Comparison of ENCODE assay signal across 8 cellular contexts in genomic region chr2:201158111-201158929, GRCh38. TPM values are rescaled to one million over a fixed set of nuclear protein-coding genes. Genes with fewer than 3 reads are reported as not detected.
A peak's percentile ranks its signal among the peaks of the same experiment; 100 is the strongest.
DNase-seq lines count a peak whose midpoint lies in the region; ATAC-seq, FAIRE-seq and TF ChIP-seq lines count a peak whose summit lies in the region.

No MANE protein-coding gene starts in this region.

- H3K4me3 ChIP-seq in CD8-positive, alpha-beta T cell (ENCODE audit: low read depth, low read length), result no peak overlapping the region
- no peak overlapping the region for H3K4me3 ChIP-seq in WI38 (ENCODE audit: low read depth, low read length)
- no peak overlapping the region for H3K4me3 ChIP-seq in H1 (ENCODE audit: extremely low read depth in 1 of 4, insufficient read depth in 2 of 4, low read depth in 3 of 4, low read length in 4 of 4)
- no peak overlapping the region for H3K4me3 ChIP-seq in mesendoderm (ENCODE audit: low read length)
- no peak overlapping the region for H3K4me3 ChIP-seq in thoracic aorta

- no peaks in the 10 kb centered on the region for H3K23me2 ChIP-seq in H1 (ENCODE audit: low read depth, low read length)

- H3K27me3 ChIP-seq in CD8-positive, alpha-beta T cell (ENCODE audit: insufficient read depth, low read length), result no peaks in the 10 kb centered on the region
- no peaks in the 10 kb centered on the region for H3K27me3 ChIP-seq in H1 (replicated peaks in 1 of 4; ENCODE audit: control insufficient read depth in 3 of 4, extremely low read depth in 1 of 4, insufficient read depth in 3 of 4, low read length in 3 of 4)
- H3K27me3 ChIP-seq in mesendoderm (ENCODE audit: insufficient read depth, low read length, poor library complexity), result no peaks in the 10 kb centered on the region
- H3K27me3 ChIP-seq in thoracic aorta (replicated peaks; ENCODE audit: insufficient read depth), result no peaks in the 10 kb centered on the region

- H3K4me2 ChIP-seq in H1 (ENCODE audit: insufficient read depth in 1 of 2, low read depth in 2 of 2, low read length in 2 of 2) (0 out of 4 replicates have a peak overlapping the region, but pooled peaks of 1 of the 2 experiments have one; percentile 30), mesendoderm (ENCODE audit: low read length) (no peak overlapping the region)

- H2BK120ac ChIP-seq in H1 (replicated peaks; ENCODE audit: low read depth, low read length) (no peak overlapping the region), mesendoderm (ENCODE audit: low read depth, low read length) (no peak overlapping the region)

- no peak overlapping the region for H3K9ac ChIP-seq in H1 (replicated peaks in 1 of 4; ENCODE audit: extremely low read depth in 1 of 4, low read depth in 3 of 4, low read length in 3 of 4)
- H3K9ac ChIP-seq in mesendoderm (ENCODE audit: low read length), result peak overlapping the region; percentile 47

- no peaks in the 10 kb centered on the region for H3K9me3 ChIP-seq in CD8-positive, alpha-beta T cell (ENCODE audit: low read length)
- H3K9me3 ChIP-seq in H1 (ENCODE audit: insufficient read depth in 2 of 2, low read depth in 1 of 2, low read length in 1 of 2) (no peaks in the 10 kb centered on the region), thoracic aorta (no peaks in the 10 kb centered on the region)

- FAIRE-seq in H1 (lab: Jason Lieb, UNC), result peak; percentile 13

- no peak overlapping the region for H2BK20ac ChIP-seq in H1 (ENCODE audit: low read length)

- H3K79me2 ChIP-seq in H1 (ENCODE audit: control insufficient read depth in 1 of 2, insufficient read depth in 2 of 2, low read length in 2 of 2) (no peaks in the 10 kb centered on the region), mesendoderm (ENCODE audit: control insufficient read depth, insufficient read depth, low read length) (no peaks in the 10 kb centered on the region)

- ATAC-seq in CD8-positive, alpha-beta T cell, result peak; percentile 93
- peak; percentile 95 for ATAC-seq in GM18870 (IDR thresholded peaks at IDR 0.05; ENCODE audit: unreplicated experiment)
- ATAC-seq in HG03095 (IDR thresholded peaks at IDR 0.05; ENCODE audit: unreplicated experiment), result peak; percentile 95
- no peak for ATAC-seq in thoracic aorta (ENCODE audit: insufficient number of reproducible peaks, low FRiP score, low read depth)

- H2BK5ac ChIP-seq in H1 (ENCODE audit: low read depth, low read length) (no peak overlapping the region), mesendoderm (ENCODE audit: low read length) (peak overlapping the region; percentile 18)

- H3K23ac ChIP-seq in H1 (ENCODE audit: insufficient read length) (no peak overlapping the region), mesendoderm (ENCODE audit: low read length) (no peak overlapping the region)

- no peak for TF ChIP-seq EP300 in H1 (IDR thresholded peaks at IDR 0.05; ENCODE audit: borderline replicate concordance in 1 of 2, low read depth in 2 of 2, low read length in 2 of 2)

- intact Hi-C loops in CD8-positive, alpha-beta T cell (cut with DNase I, micrococcal nuclease), result loop anchor here (1.0 to 10.0 kb wide), 9 partner anchors 40 to 445 kb away; partner anchors contain the start of genes HYCC2 (in 2 of the 2), ORC2 (in 2 of the 2) and CFLAR (in 1 of the 2)

- peak overlapping the region; percentile 98 for H2AFZ ChIP-seq in H1 (ENCODE audit: low read length)

- 70% methylated on average over 5 of the region's 5 CpGs; no CpG with 5 or more reads in 1 of the 2 experiments for WGBS in H1 (ENCODE audit: extremely low coverage in 1 of 2, insufficient coverage in 1 of 2, insufficient read length in 1 of 2, insufficient replicate concordance in 2 of 2, low coverage in 1 of 2, low lambda C conversion rate in 2 of 2, missing lambda C conversion rate in 1 of 2), 2 experiments
- no CpG with 5 or more reads among the region's 5 CpGs for whole genome bisulfite sequencing in mesendoderm (ENCODE audit: extremely low coverage, insufficient coverage, low lambda C conversion rate)

- H3K79me1 ChIP-seq in H1 (ENCODE audit: low read depth, low read length) (no peaks in the 10 kb centered on the region), mesendoderm (ENCODE audit: low read length) (no peaks in the 10 kb centered on the region)

- peak; percentile 54 for TF ChIP-seq CTCF in CD8-positive, alpha-beta T cell (IDR thresholded peaks at IDR 0.05)
- TF ChIP-seq CTCF in WI38 (IDR thresholded peaks at IDR 0.05; ENCODE audit: low read depth, low read length) (peak; percentile 59), H1 (IDR thresholded peaks at IDR 0.05; ENCODE audit: control extremely low read depth in 1 of 3, insufficient read depth in 1 of 3, low read depth in 1 of 3, low read length in 3 of 3) (peak in 2 of 3 experiments; percentile 64 to 76; a peak in 3 of 4 replicates), thoracic aorta (IDR thresholded peaks at IDR 0.05) (peak; percentile 40)

- H2BK15ac ChIP-seq in H1 (ENCODE audit: low read length), result no peak overlapping the region
- peak overlapping the region; percentile 3 for H2BK15ac ChIP-seq in mesendoderm (replicated peaks; ENCODE audit: low read depth)

- peaks cover 18% of the 10 kb centered on the region for H3K4me1 Mint-ChIP-seq in CD8-positive, alpha-beta T cell (ENCODE audit: low read depth)

- no peak overlapping the region for H3K18ac ChIP-seq in H1 (ENCODE audit: extremely low read depth, low read length)
- H3K18ac ChIP-seq in mesendoderm (ENCODE audit: low read length), result peak overlapping the region; percentile 71

- H4K5ac ChIP-seq in H1 (ENCODE audit: insufficient read length, low read depth, low read length) (peak overlapping the region; percentile 52), mesendoderm (ENCODE audit: low read length) (peak overlapping the region; percentile 7)

- H3K4ac ChIP-seq in H1 (replicated peaks; ENCODE audit: insufficient read length, low read depth, low read length), result no peak overlapping the region
- H3K4ac ChIP-seq in mesendoderm (ENCODE audit: low read depth, low read length), result peak overlapping the region; percentile 71

- H3K27ac ChIP-seq in CD8-positive, alpha-beta T cell (ENCODE audit: low read depth, low read length), result no peak overlapping the region
- H3K27ac ChIP-seq in H1 (ENCODE audit: low read depth, low read length) (peak overlapping the region; percentile 31; the same call in 1 of the 2 replicates), mesendoderm (ENCODE audit: low read depth, low read length) (peak overlapping the region; percentile 46), thoracic aorta (peak overlapping the region in 1 of 2 donors; percentile 34)

- H2AK5ac ChIP-seq in H1 (ENCODE audit: low read depth, low read length) (no peak overlapping the region), mesendoderm (ENCODE audit: low read length) (no peak overlapping the region)

- H3K14ac ChIP-seq in H1 (ENCODE audit: insufficient read length), result no peak overlapping the region

- 0 out of 3 replicates have a peak, but pooled peaks of 1 of the 2 experiments have one; percentile 26 for TF ChIP-seq POLR2A in H1 (IDR thresholded peaks at IDR 0.05; ENCODE audit: control extremely low read depth in 1 of 2, low read depth in 2 of 2, low read length in 2 of 2)

- H3K36me3 Mint-ChIP-seq in CD8-positive, alpha-beta T cell, result peaks cover 77% of the 10 kb centered on the region

- H3K4me1 ChIP-seq in CD8-positive, alpha-beta T cell (ENCODE audit: insufficient read depth, low read length), result peaks cover 11% of the 10 kb centered on the region
- H3K4me1 ChIP-seq in H1 (replicated peaks in 1 of 4; ENCODE audit: control insufficient read depth in 3 of 4, insufficient read depth in 4 of 4, low read length in 3 of 4) (peaks cover 0 to 6% (median 3%) of the 10 kb centered on the region in 4 experiments; a peak in 1 of 7 replicates), mesendoderm (ENCODE audit: control insufficient read depth, low read depth, low read length) (peaks cover 4% of the 10 kb centered on the region), thoracic aorta (ENCODE audit: control insufficient read depth in 1 of 2, low read depth in 2 of 2) (peaks cover 0 to 9% of the 10 kb centered on the region in 2 donors)

- H3K56ac ChIP-seq in H1 (replicated peaks; ENCODE audit: insufficient read length, low read depth, low read length), result no peak overlapping the region
- H3K56ac ChIP-seq in mesendoderm (ENCODE audit: low read length), result peak overlapping the region; percentile 77

- no peaks in the 10 kb centered on the region for H3K9me3 Mint-ChIP-seq in CD8-positive, alpha-beta T cell

- H4K8ac ChIP-seq in H1 (ENCODE audit: extremely low read depth, insufficient read depth, low read length) (no peak overlapping the region), mesendoderm (ENCODE audit: low read depth, low read length) (no peak overlapping the region)

- DNase-seq in CD8-positive, alpha-beta T cell, result peak; percentile 21 to 71 (median 62)
- DNase-seq in NCI-H2196 treated with DMSO at 0.1 percent for 48 hours (lab: John Stamatoyannopoulos, UW; ENCODE audit: unreplicated experiment) (peak; percentile 44), H1 (ENCODE audit: low read depth in 1 of 2, low spot score in 2 of 2) (peak in 1 of 2 experiments; percentile 55), mesendoderm (peak; percentile 94), thoracic aorta (ENCODE audit: low spot score) (no peak)

- peaks cover 42% of the 10 kb centered on the region for H3K36me3 ChIP-seq in CD8-positive, alpha-beta T cell (ENCODE audit: insufficient read depth, low read length)
- no peaks in the 10 kb centered on the region; a peak in 1 of 8 replicates for H3K36me3 ChIP-seq in H1 (ENCODE audit: control insufficient read depth in 2 of 4, insufficient read depth in 4 of 4, low read length in 3 of 4)
- no peaks in the 10 kb centered on the region for H3K36me3 ChIP-seq in mesendoderm (ENCODE audit: control insufficient read depth, insufficient read depth, low read length)
- peaks cover 71% of the 10 kb centered on the region for H3K36me3 ChIP-seq in thoracic aorta

- H3K27ac Mint-ChIP-seq in CD8-positive, alpha-beta T cell, result peak overlapping the region; percentile 83

- no peak overlapping the region for H3K4me3 Mint-ChIP-seq in CD8-positive, alpha-beta T cell

- TF ChIP-seq RAD21 in H1 (IDR thresholded peaks at IDR 0.05 in 1 of 2, conservative IDR thresholded peaks at IDR 0.05 in 1 of 2; ENCODE audit: low read depth in 2 of 2, low read length in 2 of 2), result peak; percentile 84 to 89

- CTCF ChIA-PET in CD8-positive, alpha-beta T cell (lab: Charles Lee), result interaction anchor here (0.7 to 5.5 kb wide), 39 partner anchors 9 to 445 kb away, joined by 3 to 66 read pairs (median 4); partner anchors contain the start of genes CASP10, CFLAR, HYCC2 and NDUFB3
- CTCF ChIA-PET in H1 (lab: Charles Lee; ENCODE audit: partially characterized antibody), result interaction anchor here (0.6 to 4.1 kb wide), 49 partner anchors 8 to 300 kb away, joined by 3 to 61 read pairs (median 5); partner anchors contain the start of genes CASP10, CLK1, NDUFB3 and ORC2

- no peak overlapping the region for H4K91ac ChIP-seq in H1 (replicated peaks; ENCODE audit: insufficient read length, low read length)

- no peaks in the 10 kb centered on the region for H4K20me1 ChIP-seq in H1 (replicated peaks in 1 of 2; ENCODE audit: control insufficient read depth in 1 of 2, insufficient read depth in 2 of 2, low read length in 2 of 2)

- H2BK12ac ChIP-seq in H1 (ENCODE audit: low read depth, low read length), result no peak overlapping the region

- H3K27me3 Mint-ChIP-seq in CD8-positive, alpha-beta T cell (ENCODE audit: low read depth), result no peaks in the 10 kb centered on the region

- POLR2A ChIA-PET in CD8-positive, alpha-beta T cell (lab: Charles Lee), result interaction anchor here (0.6 to 2.5 kb wide), 17 partner anchors 9 to 445 kb away, joined by 3 to 34 read pairs (median 4); partner anchors contain the start of genes CFLAR, NIF3L1 and ORC2
- POLR2A ChIA-PET in H1 (lab: Charles Lee; ENCODE audit: partially characterized antibody), result interaction anchor here (0.6 to 2.2 kb wide), 6 partner anchors 17 to 195 kb away, joined by 3 to 11 read pairs (median 4); partner anchors contain the start of gene ORC2

RNA-seq across cellular contexts. Expression of gene CASP10, which starts 24.6 kb away (rescaled TPM):
- 10 to 100 TPM in 1 of 2 experiments, 1 to 10 TPM in 1; 9.8 to 10.4 TPM for total RNA-seq in CD8-positive, alpha-beta T cell
- total RNA-seq in H1 (2021; fragmentation: NEBNext Ultra II Directional; extraction: Animal tissue kit (Norgen Biotek cat#: 25700)), result 4.0 and 4.2 TPM in 2 replicates
- 2.0 and 2.3 TPM in 2 replicates for polyA plus RNA-seq in H1 (2011; rRNA removed)
- 2.8 TPM for polyA plus RNA-seq in H1 (2011; cell fraction: cytosol; rRNA removed)
- 2.9 TPM for polyA plus RNA-seq in H1 (2011; cell fraction: nucleus; rRNA removed)
- 2.7 to 3.2 TPM (median 3.0 TPM) in 4 replicates for polyA plus RNA-seq in H1 (2012, experiment 1 of 2)
- polyA plus RNA-seq in H1 (2012, experiment 2 of 2), result 1.2 TPM
- polyA plus RNA-seq in H1 (2013, experiment 1 of 2), result 2.4 TPM
- polyA plus RNA-seq in H1 (2013, experiment 2 of 2), result 1.4 TPM
- polyA minus RNA-seq in H1 (2011; rRNA and poly(A)+ RNA removed), result 7.1 and 7.9 TPM in 2 replicates
- polyA minus RNA-seq in H1 (2011; cell fraction: cytosol; rRNA and poly(A)+ RNA removed), result 3.2 TPM
- polyA minus RNA-seq in H1 (2011; cell fraction: nucleus; rRNA and poly(A)+ RNA removed), result 8.9 TPM
- polyA plus RNA-seq in mesendoderm (2013, experiment 1 of 2), result 2.7 TPM
- 2.8 TPM for polyA plus RNA-seq in mesendoderm (2013, experiment 2 of 2)
- 10 to 100 TPM; 10.3 to 12.3 TPM for total RNA-seq in thoracic aorta

RNA-seq across cellular contexts. Expression of gene CFLAR, which starts 42.4 kb away (rescaled TPM):
- 100 to 1,000 TPM; 153 to 156 TPM for total RNA-seq in CD8-positive, alpha-beta T cell
- 1.1 and 1.6 TPM in 2 replicates for total RNA-seq in H1 (2021; fragmentation: NEBNext Ultra II Directional; extraction: Animal tissue kit (Norgen Biotek cat#: 25700))
- polyA plus RNA-seq in H1 (2011; rRNA removed), result 3.8 and 3.9 TPM in 2 replicates
- polyA plus RNA-seq in H1 (2011; cell fraction: cytosol; rRNA removed), result 5.2 TPM
- 7.4 TPM for polyA plus RNA-seq in H1 (2011; cell fraction: nucleus; rRNA removed)
- 7.0 to 10.0 TPM (median 7.5 TPM) in 4 replicates for polyA plus RNA-seq in H1 (2012, experiment 1 of 2)
- 2.2 TPM for polyA plus RNA-seq in H1 (2012, experiment 2 of 2)
- 2.6 TPM for polyA plus RNA-seq in H1 (2013, experiment 1 of 2)
- polyA plus RNA-seq in H1 (2013, experiment 2 of 2), result 2.0 TPM
- 14.3 and 19.2 TPM in 2 replicates for polyA minus RNA-seq in H1 (2011; rRNA and poly(A)+ RNA removed)
- 7.0 TPM for polyA minus RNA-seq in H1 (2011; cell fraction: cytosol; rRNA and poly(A)+ RNA removed)
- polyA minus RNA-seq in H1 (2011; cell fraction: nucleus; rRNA and poly(A)+ RNA removed), result 22.6 TPM
- polyA plus RNA-seq in mesendoderm (2013, experiment 1 of 2), result 5.4 TPM
- polyA plus RNA-seq in mesendoderm (2013, experiment 2 of 2), result 5.5 TPM
- total RNA-seq in thoracic aorta, result 100 to 1,000 TPM; 165 to 315 TPM

Comparison
In these comparisons a context has a peak if more than half of its experiments do, and no peak if none do; other contexts are left out.
1. RNA of gene CFLAR, which starts 42.4 kb away (total RNA-seq): 165 to 315 TPM in thoracic aorta and 153 to 156 TPM in CD8-positive, alpha-beta T cell; 1.1 to 1.6 TPM in H1; every median in the first group is over 10 times any median in the second.
2. Peak in every context shown above with its lines, with median percentiles within 50 percentile points of each other: CTCF ChIP-seq.